ENCODE assay signal across 2 cellular contexts in the genomic region with DNA sequence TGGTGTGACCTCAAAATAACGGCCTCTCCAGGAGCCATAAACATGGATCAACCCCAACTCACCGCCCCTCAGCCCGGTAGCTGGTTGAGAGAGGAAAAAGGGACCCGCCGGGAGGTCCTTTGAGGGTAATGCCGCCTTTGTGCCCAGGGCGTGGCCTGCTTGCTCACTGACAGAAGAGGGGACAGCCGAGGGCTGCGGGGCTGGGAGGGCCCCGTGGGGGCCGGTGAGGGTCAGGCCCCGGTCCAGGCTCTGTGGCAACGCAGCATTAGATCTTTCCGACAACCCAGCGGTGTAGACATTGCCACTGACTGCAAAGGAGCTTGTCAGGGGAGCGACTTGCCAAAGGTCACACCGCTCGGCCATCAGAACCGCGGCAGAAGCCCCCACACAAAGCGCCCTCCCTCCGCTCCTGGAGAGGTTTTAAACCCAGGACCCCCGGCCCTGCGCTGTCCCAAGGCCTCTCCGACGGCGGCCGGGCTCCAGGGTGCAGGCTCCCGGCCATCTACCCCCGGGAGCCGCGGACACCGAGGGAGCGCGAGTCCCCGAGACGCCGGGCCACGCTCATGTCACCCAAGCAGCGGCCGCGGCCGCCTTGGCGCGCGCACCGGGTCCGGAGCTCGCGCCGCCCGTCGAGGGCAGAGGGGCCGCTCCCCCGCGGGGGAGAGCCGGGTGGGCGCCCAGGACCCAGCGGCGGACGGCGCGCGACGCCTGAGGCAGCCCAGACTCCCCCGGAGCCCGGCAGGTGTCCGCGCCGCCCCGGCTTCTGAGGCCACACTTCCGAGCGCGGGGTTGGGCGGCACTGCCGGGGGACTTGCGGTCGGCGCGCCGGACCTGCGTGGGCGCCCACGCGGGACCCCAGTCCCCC.
A peak's percentile ranks its signal among the peaks of the same experiment; 100 is the strongest.
TF ChIP-seq lines count a peak whose summit lies in the region.

No MANE protein-coding gene starts in this region.

TF ChIP-seq in H1, 55 proteins besides CTCF, POLR2A, EP300 and RAD21:
- peak; percentile 66 for TF ChIP-seq KDM4A (IDR thresholded peaks at IDR 0.05; ENCODE audit: low read depth, low read length, severe bottlenecking)
- TF ChIP-seq EGR1 (IDR thresholded peaks at IDR 0.05; ENCODE audit: borderline replicate concordance, low read depth, low read length), result no peak
- no peak for TF ChIP-seq HDAC6 (IDR thresholded peaks at IDR 0.05; ENCODE audit: low read depth, low read length)
- TF ChIP-seq RFX5 (IDR thresholded peaks at IDR 0.05; ENCODE audit: borderline replicate concordance, low read depth, low read length), result no peak
- TF ChIP-seq KDM1A (IDR thresholded peaks at IDR 0.05; ENCODE audit: borderline replicate concordance, low read length), result no peak
- no peak for TF ChIP-seq ZNF274 (IDR thresholded peaks at IDR 0.05; ENCODE audit: borderline replicate concordance, extremely low read depth, low read length)
- TF ChIP-seq PHF8 (conservative IDR thresholded peaks at IDR 0.05; ENCODE audit: low read depth, low read length), result no peak
- TF ChIP-seq TEAD4 (IDR thresholded peaks at IDR 0.05; ENCODE audit: low read depth, low read length), result no peak
- no peak for TF ChIP-seq SIX5 (IDR thresholded peaks at IDR 0.05; ENCODE audit: low read depth, low read length)
- peak; percentile 84 for TF ChIP-seq EZH2 (IDR thresholded peaks at IDR 0.05; ENCODE audit: low read depth, low read length, severe bottlenecking)
- no peak for TF ChIP-seq RBBP5 (IDR thresholded peaks at IDR 0.05; ENCODE audit: borderline replicate concordance, low read depth, low read length)
- TF ChIP-seq POU5F1 (IDR thresholded peaks at IDR 0.05; ENCODE audit: low read depth, low read length), result no peak
- no peak for TF ChIP-seq HDAC2 (IDR thresholded peaks at IDR 0.05; ENCODE audit: borderline replicate concordance in 1 of 2, low read depth in 2 of 2, low read length in 2 of 2)
- no peak for TF ChIP-seq SIN3A (conservative IDR thresholded peaks at IDR 0.05 in 1 of 2, IDR thresholded peaks at IDR 0.05 in 1 of 2; ENCODE audit: low read depth in 1 of 2, low read length in 2 of 2)
- peak; percentile 69; the same call in 1 of the 2 replicates for TF ChIP-seq SUZ12 (IDR thresholded peaks at IDR 0.05; ENCODE audit: low read length)
- TF ChIP-seq ASH2L (IDR thresholded peaks at IDR 0.05; ENCODE audit: low read length), result no peak
- TF ChIP-seq TBP (IDR thresholded peaks at IDR 0.05; ENCODE audit: low read depth, low read length), result no peak
- no peak for TF ChIP-seq SP1 (IDR thresholded peaks at IDR 0.05; ENCODE audit: low read depth, low read length)
- no peak for TF ChIP-seq BCL11A (IDR thresholded peaks at IDR 0.05; ENCODE audit: low read depth in 2 of 2, low read length in 2 of 2)
- no peak for TF ChIP-seq RXRA (IDR thresholded peaks at IDR 0.05; ENCODE audit: insufficient read depth, low read depth, low read length)
- no peak for TF ChIP-seq CREB1 (IDR thresholded peaks at IDR 0.05)

TF ChIP-seq in neural cell, 6 proteins besides CTCF, POLR2A, EP300 and RAD21:
- TF ChIP-seq, protein P1, sequence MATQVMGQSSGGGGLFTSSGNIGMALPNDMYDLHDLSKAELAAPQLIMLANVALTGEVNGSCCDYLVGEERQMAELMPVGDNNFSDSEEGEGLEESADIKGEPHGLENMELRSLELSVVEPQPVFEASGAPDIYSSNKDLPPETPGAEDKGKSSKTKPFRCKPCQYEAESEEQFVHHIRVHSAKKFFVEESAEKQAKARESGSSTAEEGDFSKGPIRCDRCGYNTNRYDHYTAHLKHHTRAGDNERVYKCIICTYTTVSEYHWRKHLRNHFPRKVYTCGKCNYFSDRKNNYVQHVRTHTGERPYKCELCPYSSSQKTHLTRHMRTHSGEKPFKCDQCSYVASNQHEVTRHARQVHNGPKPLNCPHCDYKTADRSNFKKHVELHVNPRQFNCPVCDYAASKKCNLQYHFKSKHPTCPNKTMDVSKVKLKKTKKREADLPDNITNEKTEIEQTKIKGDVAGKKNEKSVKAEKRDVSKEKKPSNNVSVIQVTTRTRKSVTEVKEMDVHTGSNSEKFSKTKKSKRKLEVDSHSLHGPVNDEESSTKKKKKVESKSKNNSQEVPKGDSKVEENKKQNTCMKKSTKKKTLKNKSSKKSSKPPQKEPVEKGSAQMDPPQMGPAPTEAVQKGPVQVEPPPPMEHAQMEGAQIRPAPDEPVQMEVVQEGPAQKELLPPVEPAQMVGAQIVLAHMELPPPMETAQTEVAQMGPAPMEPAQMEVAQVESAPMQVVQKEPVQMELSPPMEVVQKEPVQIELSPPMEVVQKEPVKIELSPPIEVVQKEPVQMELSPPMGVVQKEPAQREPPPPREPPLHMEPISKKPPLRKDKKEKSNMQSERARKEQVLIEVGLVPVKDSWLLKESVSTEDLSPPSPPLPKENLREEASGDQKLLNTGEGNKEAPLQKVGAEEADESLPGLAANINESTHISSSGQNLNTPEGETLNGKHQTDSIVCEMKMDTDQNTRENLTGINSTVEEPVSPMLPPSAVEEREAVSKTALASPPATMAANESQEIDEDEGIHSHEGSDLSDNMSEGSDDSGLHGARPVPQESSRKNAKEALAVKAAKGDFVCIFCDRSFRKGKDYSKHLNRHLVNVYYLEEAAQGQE (IDR thresholded peaks at IDR 0.05; ENCODE audit: borderline replicate concordance), result no peak
- TF ChIP-seq MXI1 (conservative IDR thresholded peaks at IDR 0.05; ENCODE audit: poor library complexity, severe bottlenecking) (no peak), EZH2 (IDR thresholded peaks at IDR 0.05; ENCODE audit: borderline replicate concordance, insufficient read depth, low read length, poor library complexity, severe bottlenecking) (no peak), SMC3 (conservative IDR thresholded peaks at IDR 0.05; ENCODE audit: poor library complexity) (no peak), POLR2AphosphoS5 (IDR thresholded peaks at IDR 0.05) (no peak), TAF1 (IDR thresholded peaks at IDR 0.05; ENCODE audit: low read depth) (no peak)
